In genomic region chr1:91997607-91998195, GRCh38 we compare ENCODE assay signal across 8 cellular contexts. TPM values are rescaled to one million over a fixed set of nuclear protein-coding genes. Genes with fewer than 3 reads are reported as not detected.
DNase-seq lines count a peak whose midpoint lies in the region; ATAC-seq, FAIRE-seq and TF ChIP-seq lines count a peak whose summit lies in the region.

No MANE protein-coding gene starts in this region.

- FAIRE-seq in H1 (lab: Jason Lieb, UNC), result peak; percentile 32

- H3K36me3 ChIP-seq in H1 (ENCODE audit: control insufficient read depth in 2 of 4, insufficient read depth in 4 of 4, low read length in 3 of 4), result no peaks in the 10 kb centered on the region
- no peaks in the 10 kb centered on the region for H3K36me3 ChIP-seq in vagina

- H4K91ac ChIP-seq in H1 (replicated peaks; ENCODE audit: insufficient read length, low read length), result no peak overlapping the region

- no peak overlapping the region for H2BK15ac ChIP-seq in H1 (ENCODE audit: low read length)

- TF ChIP-seq CTCF in H1 (IDR thresholded peaks at IDR 0.05; ENCODE audit: control extremely low read depth in 1 of 3, insufficient read depth in 1 of 3, low read depth in 1 of 3, low read length in 3 of 3) (peak in 2 of 3 experiments; percentile 56 to 61; a peak in 2 of 4 replicates), nephron progenitor cell (IDR thresholded peaks at IDR 0.05) (peak; percentile 67), vagina (IDR thresholded peaks at IDR 0.05) (peak in 1 of 3 experiments; percentile 27)

- TF ChIP-seq RAD21 in H1 (IDR thresholded peaks at IDR 0.05 in 1 of 2, conservative IDR thresholded peaks at IDR 0.05 in 1 of 2; ENCODE audit: low read depth in 2 of 2, low read length in 2 of 2), result peak; percentile 80 to 87

- no peak overlapping the region for H3K27ac Mint-ChIP-seq in nephron progenitor cell

- no peak overlapping the region for H2BK120ac ChIP-seq in H1 (replicated peaks; ENCODE audit: low read depth, low read length)

- no peak for ATAC-seq in HG03045 (IDR thresholded peaks at IDR 0.05; ENCODE audit: unreplicated experiment)

- no peak for TF ChIP-seq POLR2A in H1 (IDR thresholded peaks at IDR 0.05; ENCODE audit: control extremely low read depth in 1 of 2, low read depth in 2 of 2, low read length in 2 of 2)
- TF ChIP-seq POLR2A in vagina (IDR thresholded peaks at IDR 0.05), result no peak

- H3K4me2 ChIP-seq in H1 (ENCODE audit: insufficient read depth in 1 of 2, low read depth in 2 of 2, low read length in 2 of 2), result no peak overlapping the region

- H3K4me1 Mint-ChIP-seq in nephron progenitor cell, result no peaks in the 10 kb centered on the region

- no peak overlapping the region for H3K4ac ChIP-seq in H1 (replicated peaks; ENCODE audit: insufficient read length, low read depth, low read length)

- no peak overlapping the region for H3K56ac ChIP-seq in H1 (replicated peaks; ENCODE audit: insufficient read length, low read depth, low read length)

- no peaks in the 10 kb centered on the region for H3K9me3 Mint-ChIP-seq in nephron progenitor cell

- no peaks in the 10 kb centered on the region for H3K79me1 ChIP-seq in H1 (ENCODE audit: low read depth, low read length)

- no peaks in the 10 kb centered on the region for H3K4me1 ChIP-seq in H1 (replicated peaks in 1 of 4; ENCODE audit: control insufficient read depth in 3 of 4, insufficient read depth in 4 of 4, low read length in 3 of 4)
- H3K4me1 ChIP-seq in vagina, result no peaks in the 10 kb centered on the region

- no peaks in the 10 kb centered on the region for H3K36me3 Mint-ChIP-seq in nephron progenitor cell (ENCODE audit: low read depth)

- H3K9me3 ChIP-seq in H1 (ENCODE audit: insufficient read depth in 2 of 2, low read depth in 1 of 2, low read length in 1 of 2), result no peaks in the 10 kb centered on the region
- no peaks in the 10 kb centered on the region for H3K9me3 ChIP-seq in vagina

- no peak overlapping the region for H3K23ac ChIP-seq in H1 (ENCODE audit: insufficient read length)

- H2BK5ac ChIP-seq in H1 (ENCODE audit: low read depth, low read length), result no peak overlapping the region

- peaks cover 14% of the 10 kb centered on the region for H3K27me3 Mint-ChIP-seq in nephron progenitor cell (ENCODE audit: low read depth, poor library complexity)

- no peak overlapping the region for H2AK5ac ChIP-seq in H1 (ENCODE audit: low read depth, low read length)

- H2BK20ac ChIP-seq in H1 (ENCODE audit: low read length), result no peak overlapping the region

- no peak overlapping the region for H2AFZ ChIP-seq in H1 (ENCODE audit: low read length)

- H2BK12ac ChIP-seq in H1 (ENCODE audit: low read depth, low read length), result no peak overlapping the region

- no peak overlapping the region for H3K27ac ChIP-seq in H1 (ENCODE audit: low read depth, low read length)
- H3K27ac ChIP-seq in vagina, result no peak overlapping the region

- H3K9ac ChIP-seq in H1 (replicated peaks in 1 of 4; ENCODE audit: extremely low read depth in 1 of 4, low read depth in 3 of 4, low read length in 3 of 4), result no peak overlapping the region

- H3K4me3 Mint-ChIP-seq in nephron progenitor cell, result no peak overlapping the region

- H3K79me2 ChIP-seq in H1 (ENCODE audit: control insufficient read depth in 1 of 2, insufficient read depth in 2 of 2, low read length in 2 of 2), result no peaks in the 10 kb centered on the region

- WGBS in H1 (ENCODE audit: extremely low coverage in 1 of 2, insufficient coverage in 1 of 2, insufficient read length in 1 of 2, insufficient replicate concordance in 2 of 2, low coverage in 1 of 2, low lambda C conversion rate in 2 of 2, missing lambda C conversion rate in 1 of 2), 2 experiments, result 87% methylated on average over 1 of the region's 1 CpG; no CpG with 5 or more reads in 1 of the 2 experiments

- H3K4me3 ChIP-seq in H1 (ENCODE audit: extremely low read depth in 1 of 4, insufficient read depth in 2 of 4, low read depth in 3 of 4, low read length in 4 of 4) (no peak overlapping the region), vagina (no peak overlapping the region)

- POLR2A ChIA-PET in H1 (lab: Charles Lee; ENCODE audit: partially characterized antibody), result interaction anchor here (1.1 kb wide), 1 partner anchor 302 kb away, joined by 3 read pairs; no protein-coding TSS in a partner anchor

- peak; percentile 49 for DNase-seq in activated gamma-delta T cell treated with Interleukin-2 at 50 U/mL for 16 hours
- no peak for DNase-seq in activated gamma-delta T cell (lab: John Stamatoyannopoulos, UW)
- DNase-seq in NCI-H1092 treated with DMSO at 0.1 percent for 48 hours (lab: John Stamatoyannopoulos, UW), result peak; percentile 30
- DNase-seq in T-helper 9 cell, result peak; percentile 25
- DNase-seq in H1 (ENCODE audit: low read depth in 1 of 2, low spot score in 2 of 2), result no peak
- peak; percentile 27 for DNase-seq in nephron progenitor cell
- no peak for DNase-seq in vagina (ENCODE audit: extremely low spot score in 2 of 2)

- no peak overlapping the region for H3K14ac ChIP-seq in H1 (ENCODE audit: insufficient read length)

- H3K27me3 ChIP-seq in H1 (replicated peaks in 1 of 4; ENCODE audit: control insufficient read depth in 3 of 4, extremely low read depth in 1 of 4, insufficient read depth in 3 of 4, low read length in 3 of 4) (no peaks in the 10 kb centered on the region), vagina (no peaks in the 10 kb centered on the region)

- H4K5ac ChIP-seq in H1 (ENCODE audit: insufficient read length, low read depth, low read length), result no peak overlapping the region

- H3K23me2 ChIP-seq in H1 (ENCODE audit: low read depth, low read length), result no peaks in the 10 kb centered on the region

- intact Hi-C loops in vagina (cut with DNase I), result no loop called here

- TF ChIP-seq EP300 in H1 (IDR thresholded peaks at IDR 0.05; ENCODE audit: borderline replicate concordance in 1 of 2, low read depth in 2 of 2, low read length in 2 of 2), result no peak

- no peak overlapping the region for H4K8ac ChIP-seq in H1 (ENCODE audit: extremely low read depth, insufficient read depth, low read length)

- no peaks in the 10 kb centered on the region for H4K20me1 ChIP-seq in H1 (replicated peaks in 1 of 2; ENCODE audit: control insufficient read depth in 1 of 2, insufficient read depth in 2 of 2, low read length in 2 of 2)

- no peak overlapping the region for H3K18ac ChIP-seq in H1 (ENCODE audit: extremely low read depth, low read length)

- CTCF ChIA-PET in H1 (lab: Charles Lee; ENCODE audit: partially characterized antibody), result interaction anchor here (0.9 to 3.3 kb wide), 25 partner anchors 9 to 295 kb away, joined by 3 to 19 read pairs (median 3); no protein-coding TSS in a partner anchor

TF ChIP-seq in H1, 55 proteins besides CTCF, POLR2A, EP300 and RAD21 (continues in another document):
- TF ChIP-seq SUZ12 (IDR thresholded peaks at IDR 0.05; ENCODE audit: low read length) (no peak), SIRT6 (IDR thresholded peaks at IDR 0.05; ENCODE audit: low read length) (no peak), RXRA (IDR thresholded peaks at IDR 0.05; ENCODE audit: insufficient read depth, low read depth, low read length) (no peak), EZH2 (IDR thresholded peaks at IDR 0.05; ENCODE audit: low read depth, low read length, severe bottlenecking) (no peak), KDM1A (IDR thresholded peaks at IDR 0.05; ENCODE audit: borderline replicate concordance, low read length) (no peak), FOSL1 (IDR thresholded peaks at IDR 0.05; ENCODE audit: insufficient read depth, low read depth, low read length) (no peak), USF2 (IDR thresholded peaks at IDR 0.05; ENCODE audit: low read length) (no peak), SP2 (IDR thresholded peaks at IDR 0.05; ENCODE audit: low read length) (no peak), BRCA1 (IDR thresholded peaks at IDR 0.05; ENCODE audit: low read depth, low read length) (no peak), CEBPB (IDR thresholded peaks at IDR 0.05; ENCODE audit: low read depth, low read length) (no peak), GTF2F1 (IDR thresholded peaks at IDR 0.05; ENCODE audit: borderline replicate concordance, low read depth, low read length) (no peak), TEAD4 (IDR thresholded peaks at IDR 0.05; ENCODE audit: low read depth, low read length) (no peak), JUND (IDR thresholded peaks at IDR 0.05; ENCODE audit: low read length) (no peak), CTBP2 (IDR thresholded peaks at IDR 0.05; ENCODE audit: borderline replicate concordance, insufficient read depth, insufficient read length, low read length) (no peak), NANOG (IDR thresholded peaks at IDR 0.05; ENCODE audit: insufficient read depth, low read depth, low read length, poor library complexity, severe bottlenecking) (no peak), RBBP5 (IDR thresholded peaks at IDR 0.05; ENCODE audit: borderline replicate concordance, low read depth, low read length) (no peak)

RNA-seq across cellular contexts. Expression of gene EPHX4, which starts 32.1 kb away (rescaled TPM):
- 0.88 TPM in 2 replicates for total RNA-seq in H1 (2021; fragmentation: NEBNext Ultra II Directional; extraction: Animal tissue kit (Norgen Biotek cat#: 25700))
- polyA plus RNA-seq in H1 (2011; rRNA removed), result 0.27 and 0.44 TPM in 2 replicates
- 0.56 TPM for polyA plus RNA-seq in H1 (2011; cell fraction: cytosol; rRNA removed)
- polyA plus RNA-seq in H1 (2011; cell fraction: nucleus; rRNA removed), result 0.33 TPM
- 0.29 to 0.73 TPM (median 0.55 TPM) in 4 replicates for polyA plus RNA-seq in H1 (2012, experiment 1 of 2)
- 0.63 TPM for polyA plus RNA-seq in H1 (2012, experiment 2 of 2)
- 1.7 TPM for polyA plus RNA-seq in H1 (2013, experiment 1 of 2)
- 2.1 TPM for polyA plus RNA-seq in H1 (2013, experiment 2 of 2)
- 0.13 TPM in 1 of 2 replicates, not detected in the other for polyA minus RNA-seq in H1 (2011; rRNA and poly(A)+ RNA removed)
- polyA minus RNA-seq in H1 (2011; cell fraction: cytosol; rRNA and poly(A)+ RNA removed), result not detected
- 0.60 TPM for polyA minus RNA-seq in H1 (2011; cell fraction: nucleus; rRNA and poly(A)+ RNA removed)
- total RNA-seq in vagina, result not detected

RNA-seq across cellular contexts. Expression of gene BRDT, which starts 48.5 kb away (rescaled TPM):
- not detected in 2 replicates for total RNA-seq in H1 (2021; fragmentation: NEBNext Ultra II Directional; extraction: Animal tissue kit (Norgen Biotek cat#: 25700))
- 0.08 TPM in 2 replicates for polyA plus RNA-seq in H1 (2011; rRNA removed)
- not detected for polyA plus RNA-seq in H1 (2011; cell fraction: cytosol; rRNA removed)
- 0.14 TPM for polyA plus RNA-seq in H1 (2011; cell fraction: nucleus; rRNA removed)
- not detected in 4 replicates for polyA plus RNA-seq in H1 (2012, experiment 1 of 2)
- polyA plus RNA-seq in H1 (2012, experiment 2 of 2), result not detected
- 0.26 TPM for polyA plus RNA-seq in H1 (2013, experiment 1 of 2)
- 0.20 TPM for polyA plus RNA-seq in H1 (2013, experiment 2 of 2)
- polyA minus RNA-seq in H1 (2011; rRNA and poly(A)+ RNA removed), result 0.47 TPM in 1 of 2 replicates, not detected in the other
- not detected for polyA minus RNA-seq in H1 (2011; cell fraction: cytosol; rRNA and poly(A)+ RNA removed)
- not detected for polyA minus RNA-seq in H1 (2011; cell fraction: nucleus; rRNA and poly(A)+ RNA removed)
- not detected for total RNA-seq in vagina

Comparison
In these comparisons a context has a peak if more than half of its experiments do, and no peak if none do; other contexts are left out.
1. DNase-seq: peak in activated gamma-delta T cell treated with Interleukin-2 at 50 U/mL for 16 hours (single experiment), NCI-H1092 treated with DMSO at 0.1 percent for 48 hours (single experiment), T-helper 9 cell (single experiment) and nephron progenitor cell (single experiment); none in activated gamma-delta T cell (single experiment), H1 (0 of 2) and vagina (0 of 2).